ENCODE assay signal across 8 cellular contexts in the genomic region with DNA sequence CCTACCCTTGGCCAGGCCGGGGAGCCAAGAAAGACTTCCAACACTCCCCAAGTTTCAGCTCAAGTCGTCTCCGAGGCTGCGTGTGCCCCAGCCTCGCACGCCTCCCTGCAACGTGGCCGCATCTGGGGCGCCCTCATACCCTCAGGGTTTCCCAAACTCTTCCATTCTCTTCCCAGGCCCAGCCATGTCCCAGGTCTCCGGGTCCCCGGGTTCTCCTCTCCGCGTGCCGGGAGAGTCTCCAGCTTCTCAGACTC. TPM values are rescaled to one million over a fixed set of nuclear protein-coding genes. Genes with fewer than 3 reads are reported as not detected.
DNase-seq lines count a peak whose midpoint lies in the region; ATAC-seq, FAIRE-seq and TF ChIP-seq lines count a peak whose summit lies in the region.

No MANE protein-coding gene starts in this region.

- H3K9me3 ChIP-seq in H1 (ENCODE audit: insufficient read depth in 2 of 2, low read depth in 1 of 2, low read length in 1 of 2) (no peaks in the 10 kb centered on the region), osteoblast (ENCODE audit: low read depth, low read length) (no peaks in the 10 kb centered on the region)

- no peak overlapping the region for H2BK20ac ChIP-seq in H1 (ENCODE audit: low read length)

- no peak overlapping the region for H3K14ac ChIP-seq in H1 (ENCODE audit: insufficient read length)

- H3K27ac ChIP-seq in KMS-11 (peak overlapping the region; percentile 82), H1 (ENCODE audit: low read depth, low read length) (peak overlapping the region; percentile 70; the same call in 1 of the 2 replicates), osteoblast (ENCODE audit: low read depth, low read length) (peak overlapping the region; percentile 31), substantia nigra (ENCODE audit: low read depth, low read length, poor library complexity, severe bottlenecking) (no peak overlapping the region)

- H2AFZ ChIP-seq in KMS-11 (ENCODE audit: low read depth) (peak overlapping the region; percentile 73), H1 (ENCODE audit: low read length) (0 out of 2 replicates have a peak overlapping the region, but pooled peaks have one; percentile 62), osteoblast (ENCODE audit: low read length) (peak overlapping the region; percentile 83)

- 0% methylated on average over 9 of the region's 14 CpGs; no CpG with 5 or more reads in 1 of the 2 experiments for WGBS in H1 (ENCODE audit: extremely low coverage in 1 of 2, insufficient coverage in 1 of 2, insufficient read length in 1 of 2, insufficient replicate concordance in 2 of 2, low coverage in 1 of 2, low lambda C conversion rate in 2 of 2, missing lambda C conversion rate in 1 of 2), 2 experiments

- H3K4me1 ChIP-seq in KMS-11 (ENCODE audit: low read depth, poor library complexity, severe bottlenecking) (peaks cover 18% of the 10 kb centered on the region), H1 (replicated peaks in 1 of 4; ENCODE audit: control insufficient read depth in 3 of 4, insufficient read depth in 4 of 4, low read length in 3 of 4) (peaks cover 0 to 9% (median 0%) of the 10 kb centered on the region in 4 experiments; a peak in 1 of 7 replicates), osteoblast (ENCODE audit: insufficient read depth, low read length) (peaks cover 4% of the 10 kb centered on the region)

- no peak overlapping the region for H2BK12ac ChIP-seq in H1 (ENCODE audit: low read depth, low read length)

- H3K36me3 ChIP-seq in KMS-11 (ENCODE audit: insufficient read depth) (no peaks in the 10 kb centered on the region), H1 (ENCODE audit: control insufficient read depth in 2 of 4, insufficient read depth in 4 of 4, low read length in 3 of 4) (no peaks in the 10 kb centered on the region), osteoblast (ENCODE audit: insufficient read depth, low read length) (no peaks in the 10 kb centered on the region)

- H2AK5ac ChIP-seq in H1 (ENCODE audit: low read depth, low read length), result no peak overlapping the region

- H3K18ac ChIP-seq in H1 (ENCODE audit: extremely low read depth, low read length), result no peak overlapping the region; the same call in 1 of the 2 replicates

- no peaks in the 10 kb centered on the region for H3K27me3 ChIP-seq in KMS-11 (ENCODE audit: insufficient read depth, low read depth)
- H3K27me3 ChIP-seq in H1 (replicated peaks in 1 of 4; ENCODE audit: control insufficient read depth in 3 of 4, extremely low read depth in 1 of 4, insufficient read depth in 3 of 4, low read length in 3 of 4), result no peaks in the 10 kb centered on the region
- peaks cover 29% of the 10 kb centered on the region for H3K27me3 ChIP-seq in osteoblast (ENCODE audit: insufficient read depth, low read length)

- no peak overlapping the region for H3K56ac ChIP-seq in H1 (replicated peaks; ENCODE audit: insufficient read length, low read depth, low read length)

- peak overlapping the region; percentile 69 for H4K91ac ChIP-seq in H1 (replicated peaks; ENCODE audit: insufficient read length, low read length)

- TF ChIP-seq RAD21 in H1 (IDR thresholded peaks at IDR 0.05 in 1 of 2, conservative IDR thresholded peaks at IDR 0.05 in 1 of 2; ENCODE audit: low read depth in 2 of 2, low read length in 2 of 2), result no peak

- peak; percentile 23 for ATAC-seq in GM21529 (IDR thresholded peaks at IDR 0.05; ENCODE audit: unreplicated experiment)

- no peak overlapping the region for H3K23ac ChIP-seq in H1 (ENCODE audit: insufficient read length)

- DNase-seq in GM12864 (ENCODE audit: low read depth) (no peak), H1 (ENCODE audit: low read depth in 1 of 2, low spot score in 2 of 2) (peak in 1 of 2 experiments; percentile 3), osteoblast (ENCODE audit: insufficient read length, low spot score, missing footprints) (no peak), substantia nigra (lab: John Stamatoyannopoulos, UW) (no peak), putamen (ENCODE audit: low spot score) (no peak)
- no peak for DNase-seq in activated CD4-positive, alpha-beta T cell treated with anti-CD3 and anti-CD28 coated beads, Interleukin-2, amount 50 U/mL, for 1 hour

- H4K5ac ChIP-seq in H1 (ENCODE audit: insufficient read length, low read depth, low read length), result no peak overlapping the region

- CTCF ChIA-PET in H1 (lab: Charles Lee; ENCODE audit: partially characterized antibody), result no interaction called here

- H3K79me2 ChIP-seq in KMS-11 (ENCODE audit: insufficient read depth, low read depth) (peaks cover 43% of the 10 kb centered on the region), H1 (ENCODE audit: control insufficient read depth in 1 of 2, insufficient read depth in 2 of 2, low read length in 2 of 2) (peaks cover 0 to 38% of the 10 kb centered on the region in 2 experiments; a peak in 3 of 4 replicates), osteoblast (ENCODE audit: insufficient read depth, low read length) (no peaks in the 10 kb centered on the region)

- no peak overlapping the region for H2BK15ac ChIP-seq in H1 (ENCODE audit: low read length)

- H3K79me1 ChIP-seq in H1 (ENCODE audit: low read depth, low read length), result no peaks in the 10 kb centered on the region

- H3K4me2 ChIP-seq in KMS-11, result peak overlapping the region; percentile 60
- peak overlapping the region; percentile 78 to 82 for H3K4me2 ChIP-seq in H1 (ENCODE audit: insufficient read depth in 1 of 2, low read depth in 2 of 2, low read length in 2 of 2)
- peak overlapping the region; percentile 90 for H3K4me2 ChIP-seq in osteoblast (ENCODE audit: insufficient read depth, low read length)

- H4K20me1 ChIP-seq in KMS-11 (ENCODE audit: insufficient read depth) (no peaks in the 10 kb centered on the region), H1 (replicated peaks in 1 of 2; ENCODE audit: control insufficient read depth in 1 of 2, insufficient read depth in 2 of 2, low read length in 2 of 2) (no peaks in the 10 kb centered on the region), osteoblast (ENCODE audit: insufficient read depth, low read length) (no peaks in the 10 kb centered on the region)

- H3K23me2 ChIP-seq in H1 (ENCODE audit: low read depth, low read length), result peaks cover 4% of the 10 kb centered on the region; the same call in 1 of the 2 replicates

- TF ChIP-seq EP300 in H1 (IDR thresholded peaks at IDR 0.05; ENCODE audit: borderline replicate concordance in 1 of 2, low read depth in 2 of 2, low read length in 2 of 2), result no peak

- H2BK120ac ChIP-seq in H1 (replicated peaks; ENCODE audit: low read depth, low read length), result no peak overlapping the region

- H2BK5ac ChIP-seq in H1 (ENCODE audit: low read depth, low read length), result no peak overlapping the region

- no peak overlapping the region for H3K4ac ChIP-seq in H1 (replicated peaks; ENCODE audit: insufficient read length, low read depth, low read length)

- POLR2A ChIA-PET in H1 (lab: Charles Lee; ENCODE audit: partially characterized antibody), result interaction anchor here (0.7 to 2.5 kb wide), 8 partner anchors 8 to 623 kb away, joined by 3 to 9 read pairs (median 3); no protein-coding TSS in a partner anchor

- no peak; a peak in 1 of 3 replicates for TF ChIP-seq POLR2A in H1 (IDR thresholded peaks at IDR 0.05; ENCODE audit: control extremely low read depth in 1 of 2, low read depth in 2 of 2, low read length in 2 of 2)

- TF ChIP-seq CTCF in GM12864 (IDR thresholded peaks at IDR 0.05; ENCODE audit: low read depth, low read length, missing control alignments) (no peak), KMS-11 (conservative IDR thresholded peaks at IDR 0.05; ENCODE audit: low read depth, low read length) (no peak), H1 (IDR thresholded peaks at IDR 0.05; ENCODE audit: control extremely low read depth in 1 of 3, insufficient read depth in 1 of 3, low read depth in 1 of 3, low read length in 3 of 3) (no peak), osteoblast (IDR thresholded peaks at IDR 0.05; ENCODE audit: extremely low read depth, low read depth, low read length) (no peak)

- peak overlapping the region; percentile 73; the same call in 1 of the 2 replicates for H4K8ac ChIP-seq in H1 (ENCODE audit: extremely low read depth, insufficient read depth, low read length)

- FAIRE-seq in H1 (lab: Jason Lieb, UNC), result no peak

- H3K9ac ChIP-seq in KMS-11 (peak overlapping the region; percentile 80), H1 (replicated peaks in 1 of 4; ENCODE audit: extremely low read depth in 1 of 4, low read depth in 3 of 4, low read length in 3 of 4) (peak overlapping the region; percentile 13 to 85 (median 77))

- H3K4me3 ChIP-seq in GM12864 (ENCODE audit: low read depth, low read length) (peak overlapping the region; percentile 90), KMS-11 (IDR thresholded peaks at IDR 0.05; ENCODE audit: insufficient read depth, low read depth, low read length) (no peak overlapping the region), H1 (ENCODE audit: extremely low read depth in 1 of 4, insufficient read depth in 2 of 4, low read depth in 3 of 4, low read length in 4 of 4) (peak overlapping the region; percentile 60 to 84 (median 71)), osteoblast (ENCODE audit: insufficient read depth, low read length) (peak overlapping the region; percentile 75)

TF ChIP-seq in H1, 55 proteins besides CTCF, POLR2A, EP300 and RAD21 (continues in another document):
- no peak for TF ChIP-seq GABPA (IDR thresholded peaks at IDR 0.05; ENCODE audit: borderline replicate concordance, insufficient read depth, low read length)
- TF ChIP-seq CHD1 (IDR thresholded peaks at IDR 0.05; ENCODE audit: low read depth, low read length), result no peak
- TF ChIP-seq POLR2AphosphoS5 (IDR thresholded peaks at IDR 0.05; ENCODE audit: low read depth, low read length), result no peak; the same call in 1 of the 2 replicates
- no peak for TF ChIP-seq TCF12 (IDR thresholded peaks at IDR 0.05; ENCODE audit: low read depth, low read length)
- peak; percentile 36 for TF ChIP-seq PHF8 (conservative IDR thresholded peaks at IDR 0.05; ENCODE audit: low read depth, low read length)

RNA-seq across cellular contexts. Expression of gene STK26, which starts 0.3 kb away (rescaled TPM):
- total RNA-seq in H1 (2021; fragmentation: NEBNext Ultra II Directional; extraction: Animal tissue kit (Norgen Biotek cat#: 25700)), result 92.5 and 98.2 TPM in 2 replicates
- 12.7 and 24.2 TPM in 2 replicates for polyA plus RNA-seq in H1 (2011; rRNA removed)
- 36.6 TPM for polyA plus RNA-seq in H1 (2011; cell fraction: cytosol; rRNA removed)
- polyA plus RNA-seq in H1 (2011; cell fraction: nucleus; rRNA removed), result 9.5 TPM
- 38.3 to 72.3 TPM (median 46.8 TPM) in 4 replicates for polyA plus RNA-seq in H1 (2012, experiment 1 of 2)
- polyA plus RNA-seq in H1 (2012, experiment 2 of 2), result 4.9 TPM
- 48.4 TPM for polyA plus RNA-seq in H1 (2013, experiment 1 of 2)
- polyA plus RNA-seq in H1 (2013, experiment 2 of 2), result 49.4 TPM
- 26.9 and 45.0 TPM in 2 replicates for polyA minus RNA-seq in H1 (2011; rRNA and poly(A)+ RNA removed)
- polyA minus RNA-seq in H1 (2011; cell fraction: cytosol; rRNA and poly(A)+ RNA removed), result 37.6 TPM
- polyA minus RNA-seq in H1 (2011; cell fraction: nucleus; rRNA and poly(A)+ RNA removed), result 20.5 TPM
- total RNA-seq in osteoblast, result 9.4 and 10.9 TPM in 2 replicates
